9 cellular contexts compared by ENCODE assay signal in the genomic region with DNA sequence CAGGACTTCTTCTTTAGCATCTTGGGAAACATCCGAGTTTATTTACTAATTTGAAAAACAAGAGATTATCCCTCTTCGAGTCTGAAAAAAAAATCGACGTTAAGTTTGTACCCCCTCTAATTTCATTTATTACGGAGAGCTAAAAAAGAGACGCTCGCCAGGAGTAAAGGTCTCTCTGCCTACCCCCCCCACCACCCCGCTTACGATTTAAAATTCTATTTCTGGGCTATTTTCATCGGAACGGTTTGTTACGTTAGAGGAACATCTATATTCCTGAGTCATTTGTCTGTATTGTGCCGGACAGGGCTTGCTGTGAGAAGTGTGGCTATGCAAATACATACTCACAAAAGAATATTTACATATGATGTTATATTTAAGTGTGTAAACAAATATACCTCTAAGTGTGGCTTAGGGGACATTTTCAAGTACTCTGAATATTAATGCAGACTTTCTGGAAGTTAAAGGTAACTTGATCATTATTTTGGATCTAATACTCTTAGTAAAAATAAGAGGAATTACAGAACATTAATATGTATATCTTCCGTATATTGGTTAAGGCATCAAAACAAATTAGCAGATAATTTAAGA. TPM values are rescaled to one million over a fixed set of nuclear protein-coding genes. Genes with fewer than 3 reads are reported as not detected.
DNase-seq lines count a peak whose midpoint lies in the region; ATAC-seq and TF ChIP-seq lines count a peak whose summit lies in the region.
"Had no signal": no experiment of that assay in that cellular context is flagged by ENCODE, and none has a peak within 500 bp of the region (broad histone marks: within the 10 kb centered on the region; RNA-seq: fewer than 3 reads in every experiment).

No MANE protein-coding gene starts in this region.

- peaks cover 18% of the 10 kb centered on the region for H3K36me3 Mint-ChIP-seq in activated T-helper 2 cell treated with anti-CD3 and anti-CD28 coated beads, Interferon-gamma antibody, Interleukin-2, Interleukin-4, amounts not matched to agents 10 μg/mL and 5 μg/mL and 100 μg/mL, durations not matched to agents 14 hours and 24 hours and 36 hours (ENCODE audit: low read depth)
- H3K36me3 Mint-ChIP-seq in natural killer cell treated with Interleukin-12 subunit alpha and Interleukin-12 subunit beta and Interleukin-15 and Interleukin-18, amount 100 ng/mL, for 72 hours = peaks cover 12% of the 10 kb centered on the region

- H3K4me1 Mint-ChIP-seq in activated T-helper 2 cell treated with anti-CD3 and anti-CD28 coated beads, Interferon-gamma antibody, Interleukin-2, Interleukin-4, amounts not matched to agents 10 μg/mL and 5 μg/mL and 100 μg/mL, durations not matched to agents 14 hours and 24 hours and 36 hours (ENCODE audit: low read depth) = peaks cover 53% of the 10 kb centered on the region
- H3K4me1 Mint-ChIP-seq in natural killer cell treated with Interleukin-12 subunit alpha and Interleukin-12 subunit beta and Interleukin-15 and Interleukin-18, amount 100 ng/mL, for 72 hours (ENCODE audit: low read depth in 2 of 2) = peaks cover 59 to 71% of the 10 kb centered on the region in 2 donors

- DNase-seq in NCI-H2081 (lab: John Stamatoyannopoulos, UW) (peak; percentile 14 to 41), NCI-H2081 treated with DMSO at 0.1 percent for 48 hours (lab: John Stamatoyannopoulos, UW) (no peak), HFF-Myc (ENCODE audit: extremely low read depth, low read depth) (no peak), superior temporal gyrus (ENCODE audit: extremely low spot score) (no peak), AG20443 (ENCODE audit: low spot score) (no peak)
- DNase-seq in activated T-helper 2 cell treated with anti-CD3 and anti-CD28 coated beads, Interferon-gamma antibody, Interleukin-2, Interleukin-4, amounts not matched to agents 10 μg/mL and 5 μg/mL and 100 μg/mL, durations not matched to agents 14 hours and 24 hours and 36 hours (ENCODE audit: low spot score) = no peak
- no peak for DNase-seq in natural killer cell treated with Interleukin-12 subunit alpha and Interleukin-12 subunit beta and Interleukin-15 and Interleukin-18, amount 100 ng/mL, for 72 hours (ENCODE audit: low spot score)
- no peak for DNase-seq in stimulated activated CD4-positive, alpha-beta T cell treated with anti-CD3 and anti-CD28 coated beads, Interleukin-15, amount 100 ng/mL, for 24 hours

- intact Hi-C loops in activated T-helper 2 cell treated with anti-CD3 and anti-CD28 coated beads, Interferon-gamma antibody, Interleukin-2, Interleukin-4, amounts not matched to agents 10 μg/mL and 5 μg/mL and 100 μg/mL, durations not matched to agents 14 hours and 24 hours and 36 hours (cut with micrococcal nuclease) = loop anchor here (5.0 kb wide), 1 partner anchor 430 kb away; no protein-coding TSS in a partner anchor

- H3K27me3 Mint-ChIP-seq in activated T-helper 2 cell treated with anti-CD3 and anti-CD28 coated beads, Interferon-gamma antibody, Interleukin-2, Interleukin-4, amounts not matched to agents 10 μg/mL and 5 μg/mL and 100 μg/mL, durations not matched to agents 14 hours and 24 hours and 36 hours (ENCODE audit: low read depth) = peaks cover 61% of the 10 kb centered on the region
- H3K27me3 Mint-ChIP-seq in natural killer cell treated with Interleukin-12 subunit alpha and Interleukin-12 subunit beta and Interleukin-15 and Interleukin-18, amount 100 ng/mL, for 72 hours = peaks cover 36 to 60% of the 10 kb centered on the region in 2 donors

- ATAC-seq in natural killer cell treated with Interleukin-12 subunit alpha and Interleukin-12 subunit beta and Interleukin-15 and Interleukin-18, amount 100 ng/mL, for 72 hours = no peak

- peaks cover under 1% of the 10 kb centered on the region for H3K9me3 Mint-ChIP-seq in activated T-helper 2 cell treated with anti-CD3 and anti-CD28 coated beads, Interferon-gamma antibody, Interleukin-2, Interleukin-4, amounts not matched to agents 10 μg/mL and 5 μg/mL and 100 μg/mL, durations not matched to agents 14 hours and 24 hours and 36 hours
- H3K9me3 Mint-ChIP-seq in natural killer cell treated with Interleukin-12 subunit alpha and Interleukin-12 subunit beta and Interleukin-15 and Interleukin-18, amount 100 ng/mL, for 72 hours = no peaks in the 10 kb centered on the region

- TF ChIP-seq CTCF in HFF-Myc (IDR thresholded peaks at IDR 0.05; ENCODE audit: low read depth, low read length, missing control alignments) = no peak

- peak overlapping the region; percentile 72 for H3K4me3 ChIP-seq in HFF-Myc (replicated peaks; ENCODE audit: low read depth, low read length)

- H3K27ac Mint-ChIP-seq in activated T-helper 2 cell treated with anti-CD3 and anti-CD28 coated beads, Interferon-gamma antibody, Interleukin-2, Interleukin-4, amounts not matched to agents 10 μg/mL and 5 μg/mL and 100 μg/mL, durations not matched to agents 14 hours and 24 hours and 36 hours = no peak overlapping the region
- peak overlapping the region in 1 of 2 donors; percentile 73 for H3K27ac Mint-ChIP-seq in natural killer cell treated with Interleukin-12 subunit alpha and Interleukin-12 subunit beta and Interleukin-15 and Interleukin-18, amount 100 ng/mL, for 72 hours

- H3K4me3 Mint-ChIP-seq in activated T-helper 2 cell treated with anti-CD3 and anti-CD28 coated beads, Interferon-gamma antibody, Interleukin-2, Interleukin-4, amounts not matched to agents 10 μg/mL and 5 μg/mL and 100 μg/mL, durations not matched to agents 14 hours and 24 hours and 36 hours (ENCODE audit: low read depth) = peak overlapping the region; percentile 73
- peak overlapping the region; percentile 84 for H3K4me3 Mint-ChIP-seq in natural killer cell treated with Interleukin-12 subunit alpha and Interleukin-12 subunit beta and Interleukin-15 and Interleukin-18, amount 100 ng/mL, for 72 hours

RNA-seq across cellular contexts. Expression of a gene that starts 1.4 kb away (rescaled TPM):
- not detected in 2 replicates for total RNA-seq in activated T-helper 2 cell treated with anti-CD3 and anti-CD28 coated beads, Interferon-gamma antibody, Interleukin-2, Interleukin-4, amounts not matched to agents 10 μg/mL and 5 μg/mL and 100 μg/mL, durations not matched to agents 14 hours and 24 hours and 36 hours
- total RNA-seq in natural killer cell treated with Interleukin-12 subunit alpha and Interleukin-12 subunit beta and Interleukin-15 and Interleukin-18, amount 100 ng/mL, for 72 hours = 1 to 10 TPM in 1 of 2 donors, not detected in 1; 2.1 TPM
- total RNA-seq: mononuclear cell had no signal

RNA-seq across cellular contexts. Expression of a gene that starts 2.3 kb away (rescaled TPM):
- total RNA-seq in activated T-helper 2 cell treated with anti-CD3 and anti-CD28 coated beads, Interferon-gamma antibody, Interleukin-2, Interleukin-4, amounts not matched to agents 10 μg/mL and 5 μg/mL and 100 μg/mL, durations not matched to agents 14 hours and 24 hours and 36 hours = 46.5 and 46.9 TPM in 2 replicates
- 10 to 100 TPM; 38.7 to 49.6 TPM for total RNA-seq in natural killer cell treated with Interleukin-12 subunit alpha and Interleukin-12 subunit beta and Interleukin-15 and Interleukin-18, amount 100 ng/mL, for 72 hours

Comparison
In these comparisons a context has a peak if more than half of its experiments do, and no peak if none do; other contexts are left out.
1. DNase-seq: peak in NCI-H2081 (2 of 2); none in NCI-H2081 treated with DMSO at 0.1 percent for 48 hours (single experiment), HFF-Myc (single experiment), activated T-helper 2 cell treated with anti-CD3 and anti-CD28 coated beads, Interferon-gamma antibody, Interleukin-2, Interleukin-4, amounts not matched to agents 10 μg/mL and 5 μg/mL and 100 μg/mL, durations not matched to agents 14 hours and 24 hours and 36 hours (single experiment), natural killer cell treated with Interleukin-12 subunit alpha and Interleukin-12 subunit beta and Interleukin-15 and Interleukin-18, amount 100 ng/mL, for 72 hours (single experiment), superior temporal gyrus (single experiment), AG20443 (single experiment) and stimulated activated CD4-positive, alpha-beta T cell treated with anti-CD3 and anti-CD28 coated beads, Interleukin-15, amount 100 ng/mL, for 24 hours (single experiment).